In the genomic region with DNA sequence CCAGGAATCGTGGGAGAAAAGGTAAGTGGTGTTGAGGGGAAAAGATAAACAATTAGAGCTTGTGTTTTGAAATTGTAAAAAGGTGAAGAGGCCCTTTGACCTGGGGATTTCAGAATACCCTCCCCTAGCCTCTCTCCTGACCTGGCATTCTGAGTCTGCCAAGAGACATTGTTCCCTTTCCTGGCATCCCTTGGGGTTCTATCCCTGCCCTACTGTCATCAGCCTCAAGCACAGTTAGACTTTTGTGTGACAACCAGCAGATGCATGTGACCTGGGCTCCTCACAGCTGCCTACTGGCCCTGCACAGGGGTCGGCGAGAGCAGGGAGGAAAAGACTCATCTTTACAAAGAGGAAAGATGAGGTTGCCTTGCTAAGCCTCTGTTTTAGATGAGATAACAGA, we compare ENCODE assay signal across 1 cellular context.
TF ChIP-seq lines count a peak whose summit lies in the region.

No MANE protein-coding gene starts in this region.

TF ChIP-seq in SK-N-SH, 30 proteins besides CTCF, POLR2A, EP300 and RAD21 (continued from another document):
- no peak for TF ChIP-seq REST (IDR thresholded peaks at IDR 0.05; ENCODE audit: low read depth, low read length)
- TF ChIP-seq JUND (IDR thresholded peaks at IDR 0.05), result no peak
- TF ChIP-seq TAF1 (IDR thresholded peaks at IDR 0.05; ENCODE audit: borderline replicate concordance, low read depth, low read length), result no peak
- TF ChIP-seq, protein P1, sequence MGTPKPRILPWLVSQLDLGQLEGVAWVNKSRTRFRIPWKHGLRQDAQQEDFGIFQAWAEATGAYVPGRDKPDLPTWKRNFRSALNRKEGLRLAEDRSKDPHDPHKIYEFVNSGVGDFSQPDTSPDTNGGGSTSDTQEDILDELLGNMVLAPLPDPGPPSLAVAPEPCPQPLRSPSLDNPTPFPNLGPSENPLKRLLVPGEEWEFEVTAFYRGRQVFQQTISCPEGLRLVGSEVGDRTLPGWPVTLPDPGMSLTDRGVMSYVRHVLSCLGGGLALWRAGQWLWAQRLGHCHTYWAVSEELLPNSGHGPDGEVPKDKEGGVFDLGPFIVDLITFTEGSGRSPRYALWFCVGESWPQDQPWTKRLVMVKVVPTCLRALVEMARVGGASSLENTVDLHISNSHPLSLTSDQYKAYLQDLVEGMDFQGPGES (IDR thresholded peaks at IDR 0.05; ENCODE audit: low read depth, low read length), result no peak
- no peak for TF ChIP-seq SIN3A (IDR thresholded peaks at IDR 0.05; ENCODE audit: borderline replicate concordance, low read depth, low read length)
- no peak for TF ChIP-seq FOSL2 (IDR thresholded peaks at IDR 0.05; ENCODE audit: borderline replicate concordance, low read depth)
- no peak for TF ChIP-seq NFIC (IDR thresholded peaks at IDR 0.05; ENCODE audit: borderline replicate concordance)
- no peak for TF ChIP-seq SMC3 (IDR thresholded peaks at IDR 0.05; ENCODE audit: low read depth, low read length)
- no peak for TF ChIP-seq RCOR1 (IDR thresholded peaks at IDR 0.05; ENCODE audit: low read length)
- TF ChIP-seq, protein P2, sequence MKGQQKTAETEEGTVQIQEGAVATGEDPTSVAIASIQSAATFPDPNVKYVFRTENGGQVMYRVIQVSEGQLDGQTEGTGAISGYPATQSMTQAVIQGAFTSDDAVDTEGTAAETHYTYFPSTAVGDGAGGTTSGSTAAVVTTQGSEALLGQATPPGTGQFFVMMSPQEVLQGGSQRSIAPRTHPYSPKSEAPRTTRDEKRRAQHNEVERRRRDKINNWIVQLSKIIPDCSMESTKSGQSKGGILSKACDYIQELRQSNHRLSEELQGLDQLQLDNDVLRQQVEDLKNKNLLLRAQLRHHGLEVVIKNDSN (IDR thresholded peaks at IDR 0.05; ENCODE audit: borderline replicate concordance, low read depth), result no peak
- TF ChIP-seq NRF1 (IDR thresholded peaks at IDR 0.05; ENCODE audit: low read depth, low read length), result no peak
- no peak for TF ChIP-seq POLR2AphosphoS5 (IDR thresholded peaks at IDR 0.05; ENCODE audit: low read depth, low read length)
TF ChIP-seq in SK-N-SH: peak in this region for 0.
